Comparison of ENCODE assay signal across 20 cellular contexts in the genomic region with DNA sequence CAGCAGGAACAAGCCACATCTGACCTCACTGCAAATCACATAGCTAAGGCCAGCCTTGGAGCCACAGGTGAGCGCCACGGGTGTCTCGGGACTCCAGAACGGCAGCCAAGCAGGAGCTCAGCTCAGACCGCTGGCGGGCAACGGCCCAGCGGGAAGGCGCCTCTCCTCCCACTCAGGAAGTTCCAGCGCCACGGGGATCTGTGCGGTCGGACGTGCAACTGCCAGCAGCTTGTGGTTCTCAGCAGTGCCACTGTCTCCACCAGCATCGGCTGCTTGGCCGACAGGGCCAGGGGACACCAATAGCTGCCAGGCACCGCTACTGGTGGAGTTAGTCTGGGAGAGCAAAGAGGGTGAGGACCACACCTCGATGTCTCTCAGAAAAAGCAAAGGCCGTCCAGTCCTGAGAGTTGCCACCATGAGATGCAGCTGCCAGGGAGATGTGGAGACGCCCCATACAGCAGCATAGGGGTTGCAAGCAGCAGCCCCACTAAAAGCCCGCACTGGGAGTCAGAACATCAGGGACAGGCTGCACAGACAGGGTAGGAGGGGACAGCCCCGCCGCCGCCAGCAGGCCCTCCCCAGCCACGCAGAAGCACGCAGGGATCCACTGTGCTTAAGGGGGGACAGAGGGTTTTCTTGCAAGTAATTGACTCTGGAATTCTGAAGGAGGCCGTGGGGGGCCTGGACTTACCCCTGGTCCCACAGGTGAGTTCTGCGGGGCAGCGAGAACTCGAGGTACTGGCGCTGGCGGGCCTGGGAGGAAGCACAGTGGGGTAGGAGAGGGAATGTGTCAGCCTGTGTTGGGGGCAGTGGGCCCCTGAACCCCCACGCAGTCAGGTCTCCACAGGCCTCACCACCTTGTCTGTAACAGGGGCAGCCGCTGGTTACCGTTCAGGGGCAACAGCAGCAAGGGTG.
DNase-seq lines count a peak whose midpoint lies in the region; ATAC-seq and TF ChIP-seq lines count a peak whose summit lies in the region.
"Had no signal": no experiment of that assay in that cellular context is flagged by ENCODE, and none has a peak within 500 bp of the region (broad histone marks: within the 10 kb centered on the region; RNA-seq: fewer than 3 reads in every experiment).

No MANE protein-coding gene starts in this region.

- H3K36me3 ChIP-seq in BLaER1: peaks cover 26% of the 10 kb centered on the region
- peaks cover 0 to 59% (median 18%) of the 10 kb centered on the region in 6 donors for H3K36me3 ChIP-seq in spleen

- H4K5ac ChIP-seq in H9 (ENCODE audit: insufficient read length, low read depth, low read length): no peak overlapping the region

- no peaks in the 10 kb centered on the region for H3K79me1 ChIP-seq in H9 (ENCODE audit: insufficient read depth, low read depth, low read length, poor library complexity, severe bottlenecking)

- peak overlapping the region in 2 of 3 experiments; percentile 32 to 48; a peak in 2 of 7 replicates for H3K27ac Mint-ChIP-seq in H9
- H3K27ac Mint-ChIP-seq in activated CD4-positive, alpha-beta T cell treated with anti-CD3 and anti-CD28 coated beads, Interleukin-2, amount 10 ng/mL, durations not matched to agents 7 days and 5 days: no peak overlapping the region
- H3K27ac Mint-ChIP-seq: B cell; CD8-positive, alpha-beta T cell had no signal

- intact Hi-C loops in spleen (cut with DNase I; ENCODE audit: low total_unique reads): no loop called here

- CTCF ChIA-PET in activated CD4-positive, alpha-beta T cell treated with anti-CD3 and anti-CD28 coated beads, Interleukin-2, amount 10 ng/mL, durations not matched to agents 7 days and 5 days (lab: Charles Lee): interaction anchor here (1.0 to 1.1 kb wide), 2 partner anchors 8 to 38 kb away, joined by 3 to 4 read pairs; no protein-coding TSS in a partner anchor

- H3K4me1 Mint-ChIP-seq in H9: peaks cover 14 to 15% of the 10 kb centered on the region in 2 experiments
- H3K4me1 Mint-ChIP-seq in activated CD4-positive, alpha-beta T cell treated with anti-CD3 and anti-CD28 coated beads, Interleukin-2, amount 10 ng/mL, durations not matched to agents 7 days and 5 days: no peaks in the 10 kb centered on the region
- H3K4me1 Mint-ChIP-seq: B cell had no signal

- no peak for ATAC-seq in left lobe of liver
- ATAC-seq: CD8-positive, alpha-beta T cell; Panc1; Right ventricle myocardium inferior had no signal

- no peaks in the 10 kb centered on the region; the same call in 1 of the 2 replicates for H3K27me3 Mint-ChIP-seq in H9 (ENCODE audit: low read depth)
- no peaks in the 10 kb centered on the region for H3K27me3 Mint-ChIP-seq in activated CD4-positive, alpha-beta T cell treated with anti-CD3 and anti-CD28 coated beads, Interleukin-2, amount 10 ng/mL, durations not matched to agents 7 days and 5 days
- H3K27me3 Mint-ChIP-seq: B cell had no signal

- H3K56ac ChIP-seq in H9 (ENCODE audit: insufficient read length, low read depth, low read length): no peak overlapping the region

- H3K4me2 ChIP-seq in BLaER1: peak overlapping the region; percentile 86
- H3K4me2 ChIP-seq in H9 (ENCODE audit: insufficient read depth, insufficient read length, low read length): no peak overlapping the region

- H2BK5ac ChIP-seq in H9 (ENCODE audit: insufficient read length, low read length): no peak overlapping the region

- TF ChIP-seq POLR2A in spleen (IDR thresholded peaks at IDR 0.05): no peak

- no peaks in the 10 kb centered on the region for H3K9me3 Mint-ChIP-seq in H9
- H3K9me3 Mint-ChIP-seq in activated CD4-positive, alpha-beta T cell treated with anti-CD3 and anti-CD28 coated beads, Interleukin-2, amount 10 ng/mL, durations not matched to agents 7 days and 5 days: no peaks in the 10 kb centered on the region
- H3K9me3 Mint-ChIP-seq: CD8-positive, alpha-beta T cell had no signal

- WGBS in H9 (ENCODE audit: extremely low coverage, insufficient read length, low lambda C conversion rate): no CpG with 5 or more reads among the region's 35 CpGs
- WGBS in spleen, 5 donors: 94 to 96% (median 95%) methylated on average over 30 to 35 of the region's 35 CpGs

- H3K36me3 Mint-ChIP-seq in H9 (ENCODE audit: insufficient read depth in 1 of 3, low read depth in 3 of 3): peaks cover 0 to 12% (median 8%) of the 10 kb centered on the region in 3 experiments; a peak in 5 of 7 replicates
- H3K36me3 Mint-ChIP-seq in activated CD4-positive, alpha-beta T cell treated with anti-CD3 and anti-CD28 coated beads, Interleukin-2, amount 10 ng/mL, durations not matched to agents 7 days and 5 days (ENCODE audit: low read depth): no peaks in the 10 kb centered on the region

- H3K9me3 ChIP-seq in BLaER1 (no peaks in the 10 kb centered on the region), H9 (ENCODE audit: control insufficient read depth, low read depth, low read length) (no peaks in the 10 kb centered on the region), spleen (no peaks in the 10 kb centered on the region)

- H3K27ac ChIP-seq in BLaER1: peak overlapping the region; percentile 69
- no peak overlapping the region for H3K27ac ChIP-seq in H9 (ENCODE audit: insufficient read length, low read depth, low read length)
- H3K27ac ChIP-seq in spleen: no peak overlapping the region

- no peak overlapping the region for H3K18ac ChIP-seq in H9 (ENCODE audit: insufficient read length, low read depth, low read length)

- no peak overlapping the region for H3K4me3 ChIP-seq in BLaER1
- no peak overlapping the region for H3K4me3 ChIP-seq in spleen

- H3K27me3 ChIP-seq in BLaER1 (no peaks in the 10 kb centered on the region), H9 (ENCODE audit: insufficient read depth, low read length) (no peaks in the 10 kb centered on the region), spleen (replicated peaks in 1 of 7) (no peaks in the 10 kb centered on the region)

- peak overlapping the region; percentile 30; the same call in 1 of the 2 replicates for H3K9ac ChIP-seq in BLaER1
- no peak overlapping the region for H3K9ac ChIP-seq in H9 (ENCODE audit: extremely low read depth, insufficient read length, low read length)

- H3T11ph ChIP-seq in H9 (ENCODE audit: low read length): no peak overlapping the region

- no peak overlapping the region for H2BK12ac ChIP-seq in H9 (ENCODE audit: insufficient read length, low read depth, low read length)

- H3K79me2 ChIP-seq in H9 (ENCODE audit: insufficient read depth, low read length): no peaks in the 10 kb centered on the region

- no peak overlapping the region for H4K8ac ChIP-seq in H9 (replicated peaks; ENCODE audit: insufficient read length, low read depth, low read length)

- H3K4me3 Mint-ChIP-seq in H9: no peak overlapping the region
- H3K4me3 Mint-ChIP-seq in activated CD4-positive, alpha-beta T cell treated with anti-CD3 and anti-CD28 coated beads, Interleukin-2, amount 10 ng/mL, durations not matched to agents 7 days and 5 days: no peak overlapping the region
- H3K4me3 Mint-ChIP-seq: B cell; CD8-positive, alpha-beta T cell had no signal

- no peak overlapping the region for H3K23ac ChIP-seq in H9 (ENCODE audit: insufficient read length, low read depth, low read length)

- no peak overlapping the region; the same call in 1 of the 2 replicates for H3K14ac ChIP-seq in H9 (ENCODE audit: insufficient read depth, low read length)

- H4K20me1 ChIP-seq in BLaER1 (no peaks in the 10 kb centered on the region), H9 (ENCODE audit: control insufficient read depth, insufficient read depth, insufficient read length) (no peaks in the 10 kb centered on the region)

- H3K4me1 ChIP-seq in BLaER1: peaks cover 53% of the 10 kb centered on the region
- no peaks in the 10 kb centered on the region for H3K4me1 ChIP-seq in H9 (ENCODE audit: insufficient read depth, low read length)
- no peaks in the 10 kb centered on the region for H3K4me1 ChIP-seq in spleen

- no peak overlapping the region for H3K4ac ChIP-seq in H9 (ENCODE audit: low read depth, low read length)

- no peak overlapping the region for H2BK20ac ChIP-seq in H9 (ENCODE audit: low read depth, low read length, poor library complexity, severe bottlenecking)

- H2BK120ac ChIP-seq in H9 (ENCODE audit: low read depth, low read length, poor library complexity, severe bottlenecking): no peak overlapping the region

- H2AFZ ChIP-seq in H9 (ENCODE audit: low read length): no peak overlapping the region

- TF ChIP-seq CTCF in H9 (conservative IDR thresholded peaks at IDR 0.05): no peak
- TF ChIP-seq CTCF in spleen (IDR thresholded peaks at IDR 0.05 in 8 of 11, conservative IDR thresholded peaks at IDR 0.05 in 3 of 11): no peak

- H2BK15ac ChIP-seq in H9 (ENCODE audit: low read depth, low read length): no peak overlapping the region

- no peaks in the 10 kb centered on the region for H3K23me2 ChIP-seq in H9 (ENCODE audit: insufficient read length, low read depth, low read length, poor library complexity, severe bottlenecking)

- DNase-seq in H9 (peak; percentile 22), left lobe of liver (ENCODE audit: low spot score) (peak; percentile 37), spleen (peak; percentile 61), NCI-H2227 (lab: John Stamatoyannopoulos, UW; ENCODE audit: unreplicated experiment) (no peak), NCI-H187 (lab: John Stamatoyannopoulos, UW) (no peak)
- no peak for DNase-seq in activated CD4-positive, alpha-beta T cell treated with anti-CD3 and anti-CD28 coated beads, Interleukin-2, amount 10 ng/mL, durations not matched to agents 7 days and 5 days
- DNase-seq: ACHN; CD8-positive, alpha-beta T cell; DND-41; GOT3; KG1; MM.1S; NCI-H1105; NCI-H1694 treated with DMSO at 0.1 percent for 48 hours; NCI-H446 treated with DMSO at 0.1 percent for 48 hours; NCI-H748 treated with DMSO at 0.1 percent for 48 hours had no signal

- H2AK5ac ChIP-seq in H9 (ENCODE audit: insufficient read length, low read length): no peak overlapping the region

- H4K91ac ChIP-seq in H9 (ENCODE audit: insufficient read length, low read depth, low read length): no peak overlapping the region

- POLR2A ChIA-PET in activated CD4-positive, alpha-beta T cell treated with anti-CD3 and anti-CD28 coated beads, Interleukin-2, amount 10 ng/mL, durations not matched to agents 7 days and 5 days (lab: Charles Lee): no interaction called here

Comparison
In these comparisons a context has a peak if more than half of its experiments do, and no peak if none do; other contexts are left out.
1. DNase-seq: peak in H9 (single experiment), left lobe of liver (single experiment) and spleen (single experiment); none in NCI-H2227 (single experiment), activated CD4-positive, alpha-beta T cell treated with anti-CD3 and anti-CD28 coated beads, Interleukin-2, amount 10 ng/mL, durations not matched to agents 7 days and 5 days (single experiment) and NCI-H187 (0 of 2).